Comparison of ENCODE assay signal across 9 cellular contexts in genomic region chr3:146218880-146219866, GRCh38. TPM values are rescaled to one million over a fixed set of nuclear protein-coding genes. Genes with fewer than 3 reads are reported as not detected.
DNase-seq lines count a peak whose midpoint lies in the region; ATAC-seq and TF ChIP-seq lines count a peak whose summit lies in the region.
"Had no signal": no experiment of that assay in that cellular context is flagged by ENCODE, and none has a peak within 500 bp of the region (broad histone marks: within the 10 kb centered on the region; RNA-seq: fewer than 3 reads in every experiment).

No MANE protein-coding gene starts in this region.

- H3K9me3 Mint-ChIP-seq in activated CD4-positive, alpha-beta memory T cell treated with anti-CD3 and anti-CD28 coated beads, Interleukin-2, amount 10 ng/mL, durations not matched to agents 7 days and 5 days: no peaks in the 10 kb centered on the region

- 71% methylated on average over 13 of the region's 13 CpGs for WGBS in prostate gland

- no peak overlapping the region for H3K4me3 Mint-ChIP-seq in activated CD4-positive, alpha-beta memory T cell treated with anti-CD3 and anti-CD28 coated beads, Interleukin-2, amount 10 ng/mL, durations not matched to agents 7 days and 5 days

- no peak overlapping the region for H3K27ac ChIP-seq in prostate gland
- H3K27ac ChIP-seq: neutrophil had no signal

- CTCF ChIA-PET in activated CD4-positive, alpha-beta memory T cell treated with anti-CD3 and anti-CD28 coated beads, Interleukin-2, amount 10 ng/mL, durations not matched to agents 7 days and 5 days (lab: Charles Lee): interaction anchor here (1.0 kb wide), 1 partner anchor 359 kb away, joined by 4 read pairs; no protein-coding TSS in a partner anchor

- H3K27me3 ChIP-seq in BE2C: no peaks in the 10 kb centered on the region
- no peaks in the 10 kb centered on the region for H3K27me3 ChIP-seq in prostate gland (replicated peaks; ENCODE audit: insufficient read depth)
- H3K27me3 ChIP-seq: neutrophil had no signal

- TF ChIP-seq CTCF in BE2C (IDR thresholded peaks at IDR 0.05; ENCODE audit: low read depth, low read length): peak; percentile 70
- TF ChIP-seq CTCF in fibroblast of mammary gland (conservative IDR thresholded peaks at IDR 0.05; ENCODE audit: control insufficient read depth, insufficient read depth, low read depth, low read length): peak; percentile 59
- TF ChIP-seq CTCF in prostate gland (IDR thresholded peaks at IDR 0.05): peak; percentile 56 to 81 (median 76)

- H3K36me3 ChIP-seq in BE2C (no peaks in the 10 kb centered on the region), prostate gland (no peaks in the 10 kb centered on the region)
- H3K36me3 ChIP-seq: neutrophil had no signal

- intact Hi-C loops in prostate gland (cut with DNase I): loop anchor here (5.0 kb wide), 2 partner anchors 108 to 358 kb away; no protein-coding TSS in a partner anchor

- H3K4me3 ChIP-seq in BE2C (ENCODE audit: low read depth, low read length) (no peak overlapping the region), fibroblast of mammary gland (ENCODE audit: control insufficient read depth, low read depth, low read length) (no peak overlapping the region), prostate gland (no peak overlapping the region)

- POLR2A ChIA-PET in activated CD4-positive, alpha-beta memory T cell treated with anti-CD3 and anti-CD28 coated beads, Interleukin-2, amount 10 ng/mL, durations not matched to agents 7 days and 5 days (lab: Charles Lee): no interaction called here

- H3K27ac Mint-ChIP-seq in activated CD4-positive, alpha-beta memory T cell treated with anti-CD3 and anti-CD28 coated beads, Interleukin-2, amount 10 ng/mL, durations not matched to agents 7 days and 5 days: no peak overlapping the region

- H3K4me1 Mint-ChIP-seq in activated CD4-positive, alpha-beta memory T cell treated with anti-CD3 and anti-CD28 coated beads, Interleukin-2, amount 10 ng/mL, durations not matched to agents 7 days and 5 days: no peaks in the 10 kb centered on the region

- TF ChIP-seq POLR2A in prostate gland (IDR thresholded peaks at IDR 0.05): no peak

- DNase-seq in BE2C (peak; percentile 28), NCI-H1105 treated with DMSO at 0.1 percent for 48 hours (lab: John Stamatoyannopoulos, UW) (peak; percentile 50), fibroblast of mammary gland (ENCODE audit: low read depth) (peak; percentile 52), prostate gland (ENCODE audit: low spot score) (peak; percentile 7)
- DNase-seq in activated CD4-positive, alpha-beta memory T cell treated with anti-CD3 and anti-CD28 coated beads, Interleukin-2, amount 10 ng/mL, durations not matched to agents 7 days and 5 days: peak; percentile 25

- peak; percentile 62 for ATAC-seq in GM18502 (IDR thresholded peaks at IDR 0.05; ENCODE audit: poor library complexity, unreplicated experiment)
- ATAC-seq in GM19395 (IDR thresholded peaks at IDR 0.05; ENCODE audit: unreplicated experiment): no peak
- ATAC-seq in HG03108 (IDR thresholded peaks at IDR 0.05; ENCODE audit: unreplicated experiment): no peak

- no peaks in the 10 kb centered on the region for H3K4me1 ChIP-seq in BE2C
- peaks cover 3% of the 10 kb centered on the region for H3K4me1 ChIP-seq in prostate gland (replicated peaks)

- H3K27me3 Mint-ChIP-seq in activated CD4-positive, alpha-beta memory T cell treated with anti-CD3 and anti-CD28 coated beads, Interleukin-2, amount 10 ng/mL, durations not matched to agents 7 days and 5 days: peaks cover 8% of the 10 kb centered on the region

- no peaks in the 10 kb centered on the region for H3K36me3 Mint-ChIP-seq in activated CD4-positive, alpha-beta memory T cell treated with anti-CD3 and anti-CD28 coated beads, Interleukin-2, amount 10 ng/mL, durations not matched to agents 7 days and 5 days (ENCODE audit: low read depth)

- H3K9me3 ChIP-seq in BE2C (no peaks in the 10 kb centered on the region), prostate gland (no peaks in the 10 kb centered on the region)
- H3K9me3 ChIP-seq: neutrophil had no signal

RNA-seq across cellular contexts. Expression of gene PLSCR4, which starts 31.7 kb away (rescaled TPM):
- polyA plus RNA-seq in BE2C (2012; ENCODE audit: insufficient read depth, insufficient read length, low read depth): not detected
- under 1 TPM in 1 of 2 experiments, not detected in 1; 0.20 TPM for total RNA-seq in activated CD4-positive, alpha-beta memory T cell treated with anti-CD3 and anti-CD28 coated beads, Interleukin-2, amount 10 ng/mL, durations not matched to agents 7 days and 5 days
- total RNA-seq in prostate gland: 10 to 100 TPM; 14.2 to 77.4 TPM

RNA-seq across cellular contexts. Expression of gene PLOD2, which starts 58.2 kb away (rescaled TPM):
- polyA plus RNA-seq in BE2C (2012; ENCODE audit: insufficient read depth, insufficient read length, low read depth): 1.3 TPM
- 1 to 10 TPM in 1 of 2 experiments, under 1 TPM in 1; 0.53 to 1.1 TPM for total RNA-seq in activated CD4-positive, alpha-beta memory T cell treated with anti-CD3 and anti-CD28 coated beads, Interleukin-2, amount 10 ng/mL, durations not matched to agents 7 days and 5 days
- total RNA-seq in prostate gland: 10 to 100 TPM; 10.7 to 14.6 TPM

Comparison
In these comparisons a context has a peak if more than half of its experiments do, and no peak if none do; other contexts are left out.
1. RNA of gene PLSCR4, which starts 31.7 kb away (total RNA-seq): 14.2 to 77.4 TPM in prostate gland; 0.20 TPM in activated CD4-positive, alpha-beta memory T cell treated with anti-CD3 and anti-CD28 coated beads, Interleukin-2, amount 10 ng/mL, durations not matched to agents 7 days and 5 days; every median in the first group is over 10 times any median in the second.
2. RNA of gene PLOD2, which starts 58.2 kb away (total RNA-seq): 10.7 to 14.6 TPM in prostate gland; 0.53 to 1.1 TPM in activated CD4-positive, alpha-beta memory T cell treated with anti-CD3 and anti-CD28 coated beads, Interleukin-2, amount 10 ng/mL, durations not matched to agents 7 days and 5 days; every median in the first group is over 4 times any median in the second.
3. Peak in every context shown above with its lines, with median percentiles within 50 percentile points of each other: DNase-seq and CTCF ChIP-seq.